9 cellular contexts compared by ENCODE assay signal in genomic region chr2:109322111-109322510, GRCh38.
A peak's percentile ranks its signal among the peaks of the same experiment; 100 is the strongest.
DNase-seq lines count a peak whose midpoint lies in the region; ATAC-seq and TF ChIP-seq lines count a peak whose summit lies in the region.
"Had no signal": no experiment of that assay in that cellular context is flagged by ENCODE, and none has a peak within 500 bp of the region (broad histone marks: within the 10 kb centered on the region; RNA-seq: fewer than 3 reads in every experiment).

No MANE protein-coding gene starts in this region.

- CTCF ChIA-PET in HEK293T (lab: Yijun Ruan, JAX) = no interaction called here

- H3K4me3 ChIP-seq in SJSA1 (no peak overlapping the region), fibroblast of mammary gland (ENCODE audit: control insufficient read depth, low read depth, low read length) (peak overlapping the region; percentile 0), muscle layer of duodenum (ENCODE audit: low read depth in 1 of 2, low read length in 2 of 2) (no peak overlapping the region)

- H3K9me3 ChIP-seq in SJSA1 (replicated peaks) (no peaks in the 10 kb centered on the region), muscle layer of duodenum (ENCODE audit: control insufficient read depth in 1 of 2, low read length in 2 of 2) (no peaks in the 10 kb centered on the region)

- no peaks in the 10 kb centered on the region for H3K36me3 ChIP-seq in SJSA1
- no peaks in the 10 kb centered on the region for H3K36me3 ChIP-seq in muscle layer of duodenum (ENCODE audit: control insufficient read depth in 1 of 2, insufficient read depth in 2 of 2, low read length in 2 of 2)

- no peaks in the 10 kb centered on the region for H3K27me3 ChIP-seq in SJSA1 (replicated peaks)
- no peaks in the 10 kb centered on the region for H3K27me3 ChIP-seq in muscle layer of duodenum (ENCODE audit: low read depth, low read length)

- ATAC-seq in HG03097 (IDR thresholded peaks at IDR 0.05; ENCODE audit: low FRiP score, unreplicated experiment) = no peak
- no peak for ATAC-seq in GM18870 (IDR thresholded peaks at IDR 0.05; ENCODE audit: unreplicated experiment)

- peaks cover 85% of the 10 kb centered on the region for H3K4me1 ChIP-seq in SJSA1 (replicated peaks)
- peaks cover 11 to 27% of the 10 kb centered on the region in 2 donors for H3K4me1 ChIP-seq in muscle layer of duodenum (ENCODE audit: control insufficient read depth in 1 of 2, insufficient read depth in 2 of 2, low read length in 2 of 2)

- no peak for TF ChIP-seq CTCF in fibroblast of mammary gland (conservative IDR thresholded peaks at IDR 0.05; ENCODE audit: control insufficient read depth, insufficient read depth, low read depth, low read length)

- POLR2A ChIA-PET in HEK293T (lab: Yijun Ruan, JAX) = no interaction called here

- DNase-seq in SJSA1 (ENCODE audit: low read depth in 1 of 2, low spot score in 2 of 2) (peak; percentile 83 to 84), fibroblast of mammary gland (ENCODE audit: low read depth) (peak; percentile 100), ureter (ENCODE audit: low spot score) (peak; percentile 92), COR-L47 (lab: John Stamatoyannopoulos, UW) (no peak), HEK293T (ENCODE audit: extremely low spot score) (no peak)
- DNase-seq: NCI-H524 treated with DMSO at 0.1 percent for 48 hours had no signal

- H3K27ac ChIP-seq in SJSA1 = peak overlapping the region; percentile 83
- peak overlapping the region; percentile 58 for H3K27ac ChIP-seq in muscle layer of duodenum (ENCODE audit: low read length)

TF ChIP-seq in HEK293T, 16 proteins besides CTCF, POLR2A, EP300 and RAD21:
- TF ChIP-seq CTBP1 (IDR thresholded peaks at IDR 0.05; ENCODE audit: borderline replicate concordance) (no peak), SP1 (IDR thresholded peaks at IDR 0.05) (no peak), FOXA1 (IDR thresholded peaks at IDR 0.05) (no peak), NFRKB (IDR thresholded peaks at IDR 0.05) (no peak), LEF1 (IDR thresholded peaks at IDR 0.05; ENCODE audit: borderline replicate concordance) (no peak), FOXM1 (IDR thresholded peaks at IDR 0.05; ENCODE audit: borderline replicate concordance) (no peak), TARDBP (IDR thresholded peaks at IDR 0.05) (no peak), SUZ12 (IDR thresholded peaks at IDR 0.05) (no peak), PKNOX1 (IDR thresholded peaks at IDR 0.05) (no peak), ELF4 (IDR thresholded peaks at IDR 0.05) (no peak), HDGF (IDR thresholded peaks at IDR 0.05; ENCODE audit: borderline replicate concordance) (no peak), ARNT (IDR thresholded peaks at IDR 0.05) (no peak), ZNF384 (IDR thresholded peaks at IDR 0.05) (no peak), L3MBTL2 (conservative IDR thresholded peaks at IDR 0.05) (no peak), BHLHE40 (IDR thresholded peaks at IDR 0.05; ENCODE audit: borderline replicate concordance) (no peak), FOXK2 (IDR thresholded peaks at IDR 0.05) (no peak)

Comparison
In these comparisons a context has a peak if more than half of its experiments do, and no peak if none do; other contexts are left out.
1. DNase-seq: peak in SJSA1 (2 of 2), fibroblast of mammary gland (single experiment) and ureter (single experiment); none in COR-L47 (single experiment) and HEK293T (single experiment).